Comparison of ENCODE assay signal across 14 cellular contexts in the genomic region with DNA sequence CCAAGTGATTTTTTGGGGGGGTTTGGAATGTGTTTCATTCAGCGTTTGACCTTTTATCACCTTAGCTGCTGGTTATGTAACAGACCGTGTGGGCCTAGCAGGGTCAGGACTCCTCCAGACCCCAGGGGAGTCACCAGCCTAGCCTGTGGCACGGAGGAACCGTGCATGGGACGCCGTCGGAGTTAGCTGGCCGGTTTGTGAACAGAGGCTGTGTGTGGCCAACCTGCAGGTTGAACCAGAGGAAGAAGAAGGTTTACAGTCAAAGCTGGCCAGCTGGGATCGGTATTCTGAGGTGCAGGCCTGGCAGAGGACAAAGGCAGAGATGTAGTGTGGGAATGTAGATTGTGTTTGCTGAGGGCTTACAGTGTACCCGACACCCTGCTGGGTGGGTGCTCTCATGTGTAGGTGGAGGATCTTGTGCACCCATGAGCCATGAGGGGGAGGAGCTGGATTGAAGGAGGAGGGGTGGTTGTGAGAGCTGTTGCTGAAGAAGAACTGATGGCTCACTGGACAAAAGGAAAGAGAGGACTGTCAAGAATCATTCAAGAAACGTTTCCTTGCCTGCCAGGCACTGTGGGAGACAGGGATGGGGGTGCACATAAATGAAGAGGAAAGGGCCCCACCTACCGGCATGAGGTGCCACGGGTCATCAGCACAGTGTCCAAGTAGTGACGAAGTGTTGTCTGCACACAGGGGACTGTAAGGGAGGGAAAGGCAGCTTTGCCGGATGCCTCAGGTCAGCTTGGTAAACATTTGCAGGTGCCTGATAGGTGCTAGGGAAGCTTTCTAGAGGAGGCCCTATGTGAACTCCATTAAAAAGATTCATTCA. TPM values are rescaled to one million over a fixed set of nuclear protein-coding genes. Genes with fewer than 3 reads are reported as not detected.
DNase-seq lines count a peak whose midpoint lies in the region; ATAC-seq and TF ChIP-seq lines count a peak whose summit lies in the region.
"Had no signal": no experiment of that assay in that cellular context is flagged by ENCODE, and none has a peak within 500 bp of the region (broad histone marks: within the 10 kb centered on the region; RNA-seq: fewer than 3 reads in every experiment).

No MANE protein-coding gene starts in this region.

- no peak overlapping the region for H3K4me3 Mint-ChIP-seq in activated naive CD8-positive, alpha-beta T cell treated with anti-CD3 and anti-CD28 coated beads, Interleukin-2, amount 10 ng/mL, durations not matched to agents 7 days and 5 days
- no peak overlapping the region for H3K4me3 Mint-ChIP-seq in type B pancreatic cell

- no peaks in the 10 kb centered on the region for H3K9me3 Mint-ChIP-seq in activated naive CD8-positive, alpha-beta T cell treated with anti-CD3 and anti-CD28 coated beads, Interleukin-2, amount 10 ng/mL, durations not matched to agents 7 days and 5 days
- H3K9me3 Mint-ChIP-seq in type B pancreatic cell = no peaks in the 10 kb centered on the region

- no peaks in the 10 kb centered on the region for H3K27me3 Mint-ChIP-seq in activated naive CD8-positive, alpha-beta T cell treated with anti-CD3 and anti-CD28 coated beads, Interleukin-2, amount 10 ng/mL, durations not matched to agents 7 days and 5 days
- no peaks in the 10 kb centered on the region for H3K27me3 Mint-ChIP-seq in type B pancreatic cell

- H3K27me3 ChIP-seq in right atrium auricular region = no peaks in the 10 kb centered on the region
- no peaks in the 10 kb centered on the region for H3K27me3 ChIP-seq in left lung
- H3K27me3 ChIP-seq: thyroid gland had no signal

- intact Hi-C loops in Right ventricle myocardium superior (cut with DNase I) = no loop called here
- intact Hi-C loops in left lung (cut with DNase I) = no loop called here

- POLR2A ChIA-PET in activated naive CD8-positive, alpha-beta T cell treated with anti-CD3 and anti-CD28 coated beads, Interleukin-2, amount 10 ng/mL, durations not matched to agents 7 days and 5 days (lab: Charles Lee) = interaction anchor here (0.8 to 1.5 kb wide), 4 partner anchors 11 to 54 kb away, joined by 3 to 5 read pairs (median 4); no protein-coding TSS in a partner anchor

- H3K9me3 ChIP-seq in right atrium auricular region (no peaks in the 10 kb centered on the region), left lung (no peaks in the 10 kb centered on the region)
- H3K9me3 ChIP-seq: thyroid gland had no signal

- no peak for DNase-seq in Right ventricle myocardium superior
- DNase-seq in right atrium auricular region (ENCODE audit: low spot score) = no peak
- DNase-seq in activated naive CD8-positive, alpha-beta T cell treated with anti-CD3 and anti-CD28 coated beads, Interleukin-2, amount 10 ng/mL, durations not matched to agents 7 days and 5 days = no peak
- DNase-seq in left lung = no peak
- no peak for DNase-seq in type B pancreatic cell (ENCODE audit: extremely low spot score, unreplicated experiment)
- DNase-seq in NCI-H2029 treated with DMSO at 0.1 percent for 48 hours (lab: John Stamatoyannopoulos, UW) = no peak
- DNase-seq in NCI-H187 (lab: John Stamatoyannopoulos, UW) = no peak
- DNase-seq: AML-193, cortex of kidney, NCI-H187 treated with DMSO at 0.1 percent for 48 hours, T-helper 9 cell had no signal

- H3K4me3 ChIP-seq in right atrium auricular region = no peak overlapping the region
- H3K4me3 ChIP-seq in left lung = no peak overlapping the region
- H3K4me3 ChIP-seq: lung, thyroid gland had no signal

- H3K4me1 Mint-ChIP-seq in activated naive CD8-positive, alpha-beta T cell treated with anti-CD3 and anti-CD28 coated beads, Interleukin-2, amount 10 ng/mL, durations not matched to agents 7 days and 5 days = peaks cover 30% of the 10 kb centered on the region
- peaks cover 6% of the 10 kb centered on the region for H3K4me1 Mint-ChIP-seq in type B pancreatic cell (ENCODE audit: unreplicated experiment)

- no peak overlapping the region for H3K27ac ChIP-seq in right atrium auricular region
- no peak overlapping the region for H3K27ac ChIP-seq in left lung
- H3K27ac ChIP-seq: thyroid gland had no signal

- H3K36me3 ChIP-seq in right atrium auricular region (peaks cover 50% of the 10 kb centered on the region), left lung (peaks cover 0 to 87% of the 10 kb centered on the region in 2 donors)

- peak overlapping the region; percentile 71 for H3K27ac Mint-ChIP-seq in activated naive CD8-positive, alpha-beta T cell treated with anti-CD3 and anti-CD28 coated beads, Interleukin-2, amount 10 ng/mL, durations not matched to agents 7 days and 5 days
- H3K27ac Mint-ChIP-seq in type B pancreatic cell = peak overlapping the region; percentile 52

- H3K36me3 Mint-ChIP-seq in activated naive CD8-positive, alpha-beta T cell treated with anti-CD3 and anti-CD28 coated beads, Interleukin-2, amount 10 ng/mL, durations not matched to agents 7 days and 5 days = peaks cover 20% of the 10 kb centered on the region
- H3K36me3 Mint-ChIP-seq in type B pancreatic cell = peaks cover 8% of the 10 kb centered on the region

- TF ChIP-seq CTCF in right atrium auricular region (IDR thresholded peaks at IDR 0.05) (no peak), left lung (IDR thresholded peaks at IDR 0.05) (no peak), type B pancreatic cell (conservative IDR thresholded peaks at IDR 0.05) (no peak)

- peak; percentile 38 for ATAC-seq in Right ventricle myocardium superior (ENCODE audit: poor library complexity)
- ATAC-seq in activated naive CD8-positive, alpha-beta T cell treated with anti-CD3 and anti-CD28 coated beads, Interleukin-2, amount 10 ng/mL, durations not matched to agents 7 days and 5 days (ENCODE audit: low read depth) = no peak
- peak; percentile 36 for ATAC-seq in left lung
- no peak for ATAC-seq in GM19351 (IDR thresholded peaks at IDR 0.05; ENCODE audit: unreplicated experiment)

- H3K4me1 ChIP-seq in right atrium auricular region (no peaks in the 10 kb centered on the region), left lung (peaks cover 0 to 10% of the 10 kb centered on the region in 2 donors)

RNA-seq across cellular contexts. Expression of gene PWP2, which starts 40.0 kb away (rescaled TPM):
- total RNA-seq in Right ventricle myocardium superior (8.6 TPM), right atrium auricular region (10 to 100 TPM in 1 of 2 donors, 1 to 10 TPM in 1; 3.1 to 10.4 TPM), left lung (1 to 10 TPM; 3.9 to 6.7 TPM), type B pancreatic cell (ENCODE audit: low replicate concordance) (5.1 and 5.8 TPM in 2 replicates)
- 10 to 100 TPM in 1 of 2 experiments, 1 to 10 TPM in 1; 4.5 to 12.2 TPM for total RNA-seq in activated naive CD8-positive, alpha-beta T cell treated with anti-CD3 and anti-CD28 coated beads, Interleukin-2, amount 10 ng/mL, durations not matched to agents 7 days and 5 days

RNA-seq across cellular contexts. Expression of gene TRAPPC10, which starts 55.1 kb away (rescaled TPM):
- total RNA-seq in Right ventricle myocardium superior (20.3 TPM), right atrium auricular region (10 to 100 TPM; 18.2 to 19.7 TPM), left lung (10 to 100 TPM; 32.6 to 43.5 TPM), type B pancreatic cell (ENCODE audit: low replicate concordance) (33.7 and 37.0 TPM in 2 replicates)
- 10 to 100 TPM; 77.9 to 82.7 TPM for total RNA-seq in activated naive CD8-positive, alpha-beta T cell treated with anti-CD3 and anti-CD28 coated beads, Interleukin-2, amount 10 ng/mL, durations not matched to agents 7 days and 5 days

Comparison
In these comparisons a context has a peak if more than half of its experiments do, and no peak if none do; other contexts are left out.
1. ATAC-seq: peak in Right ventricle myocardium superior (single experiment) and left lung (single experiment); none in activated naive CD8-positive, alpha-beta T cell treated with anti-CD3 and anti-CD28 coated beads, Interleukin-2, amount 10 ng/mL, durations not matched to agents 7 days and 5 days (single experiment) and GM19351 (single experiment).